In the genomic region with DNA sequence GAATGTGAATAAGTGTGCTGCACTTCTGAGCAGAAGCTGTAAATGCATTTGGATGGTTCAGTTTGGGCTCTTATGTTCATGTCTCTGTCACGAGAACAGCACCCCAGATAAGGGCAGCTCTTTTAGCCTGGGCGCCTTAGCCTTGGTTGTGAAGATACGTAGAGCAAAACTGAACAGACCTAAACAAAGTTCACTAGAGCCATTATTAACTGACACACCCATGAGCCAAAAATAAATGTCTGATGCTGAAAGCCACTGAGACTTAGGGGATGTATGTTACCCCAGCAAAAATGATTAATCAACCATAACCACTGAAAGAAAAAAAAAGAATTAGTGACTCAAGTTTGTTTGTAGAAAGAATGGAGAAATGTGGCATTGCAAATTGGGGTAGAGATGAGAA, we compare ENCODE assay signal across 28 cellular contexts.
"Had no signal": no experiment of that assay in that cellular context is flagged by ENCODE, and none has a peak within 500 bp of the region (broad histone marks: within the 10 kb centered on the region; RNA-seq: fewer than 3 reads in every experiment).

No MANE protein-coding gene starts in this region.

- H3K27ac ChIP-seq: left lung, lower lobe of right lung, pancreas, prostate gland, spleen, tibial nerve, uterus had no signal

- DNase-seq: hippocampal formation; left colon; left lung; lower lobe of right lung; mammary epithelial cell; mesenchymal stem cell; naive thymus-derived CD8-positive, alpha-beta T cell; nucleus accumbens; pancreas; posterior cingulate gyrus; retina; right cardiac atrium; small intestine; spleen; stimulated activated CD4-positive, alpha-beta T cell treated with anti-CD3 and anti-CD28 coated beads, Interleukin-4, amount 100 ng/mL, for 24 hours; stimulated activated naive CD4-positive, alpha-beta T cell treated with Interleukin-2 at 50 U/mL for 16 hours; stimulated activated naive CD8-positive, alpha-beta T cell treated with anti-CD3 and anti-CD28 coated beads, Interleukin-15, amount 100 ng/mL, for 72 hours; substantia nigra; uterus had no signal

- H3K36me3 ChIP-seq: left lung, lower lobe of right lung, pancreas, prostate gland, spleen, tibial nerve, uterus had no signal

- ATAC-seq: left colon; left lung; lower lobe of right lung; naive thymus-derived CD8-positive, alpha-beta T cell; pancreas; right cardiac atrium; sciatic nerve; stimulated activated memory B cell treated with anti-CD40 and anti-IgM and Interleukin-4, amounts not matched to agents 10 μg/mL and 1 μg/mL and 100 μg/mL, for 72 hours; stimulated activated naive CD8-positive, alpha-beta T cell treated with anti-CD3 and anti-CD28 coated beads, Interleukin-15, amount 100 ng/mL, for 72 hours had no signal

- H3K27ac Mint-ChIP-seq: mesothelial cell of epicardium; naive thymus-derived CD8-positive, alpha-beta T cell; nephron; stimulated activated memory B cell treated with anti-CD40 and anti-IgM and Interleukin-4, amounts not matched to agents 10 μg/mL and 1 μg/mL and 100 μg/mL, for 72 hours; stimulated activated naive CD8-positive, alpha-beta T cell treated with anti-CD3 and anti-CD28 coated beads, Interleukin-15, amount 100 ng/mL, for 72 hours; type B pancreatic cell had no signal

- H3K9me3 ChIP-seq: lower lobe of right lung, pancreas, prostate gland, tibial nerve, uterus had no signal

- H3K27me3 ChIP-seq: left lung, pancreas, spleen, tibial nerve, uterus had no signal

- H3K4me3 ChIP-seq: left lung, lower lobe of right lung, pancreas, prostate gland, spleen, tibial nerve, uterus had no signal

- H3K4me1 Mint-ChIP-seq: nephron; stimulated activated naive CD8-positive, alpha-beta T cell treated with anti-CD3 and anti-CD28 coated beads, Interleukin-15, amount 100 ng/mL, for 72 hours had no signal

- H3K27me3 Mint-ChIP-seq: stimulated activated memory B cell treated with anti-CD40 and anti-IgM and Interleukin-4, amounts not matched to agents 10 μg/mL and 1 μg/mL and 100 μg/mL, for 72 hours; stimulated activated naive CD8-positive, alpha-beta T cell treated with anti-CD3 and anti-CD28 coated beads, Interleukin-15, amount 100 ng/mL, for 72 hours; type B pancreatic cell had no signal

- H3K9me3 Mint-ChIP-seq: stimulated activated naive CD8-positive, alpha-beta T cell treated with anti-CD3 and anti-CD28 coated beads, Interleukin-15, amount 100 ng/mL, for 72 hours had no signal

- H3K4me1 ChIP-seq: lower lobe of right lung, pancreas, prostate gland, uterus had no signal

- FAIRE-seq: keratinocyte, pancreas, small intestine had no signal

- H3K4me3 Mint-ChIP-seq: mesothelial cell of epicardium; naive thymus-derived CD8-positive, alpha-beta T cell; nephron; neural crest cell; stimulated activated memory B cell treated with anti-CD40 and anti-IgM and Interleukin-4, amounts not matched to agents 10 μg/mL and 1 μg/mL and 100 μg/mL, for 72 hours; stimulated activated naive CD8-positive, alpha-beta T cell treated with anti-CD3 and anti-CD28 coated beads, Interleukin-15, amount 100 ng/mL, for 72 hours; type B pancreatic cell had no signal

- H3K36me3 Mint-ChIP-seq: mesothelial cell of epicardium; naive thymus-derived CD8-positive, alpha-beta T cell; stimulated activated memory B cell treated with anti-CD40 and anti-IgM and Interleukin-4, amounts not matched to agents 10 μg/mL and 1 μg/mL and 100 μg/mL, for 72 hours; type B pancreatic cell had no signal
